Comparison of ENCODE assay signal across 8 cellular contexts in genomic region chr13:76723551-76724232, GRCh38.
DNase-seq lines count a peak whose midpoint lies in the region; ATAC-seq and TF ChIP-seq lines count a peak whose summit lies in the region.

No MANE protein-coding gene starts in this region.

- no peaks in the 10 kb centered on the region for H3K27me3 ChIP-seq in heart left ventricle

- H3K9me3 ChIP-seq in heart left ventricle, result no peaks in the 10 kb centered on the region

- H3K4me3 ChIP-seq in AG10803 (ENCODE audit: low read length) (no peak overlapping the region), heart left ventricle (no peak overlapping the region)

- no peak for TF ChIP-seq POLR2A in heart left ventricle (IDR thresholded peaks at IDR 0.05)

- DNase-seq in AG10803 (ENCODE audit: low read depth) (peak; percentile 96), H4 (ENCODE audit: low spot score) (peak; percentile 8), heart left ventricle (peak; percentile 27 to 60 (median 38)), HUDEP-2 (lab: John Stamatoyannopoulos, UW; ENCODE audit: unreplicated experiment in 76 of 76) (no peak), NCI-H2171 (lab: John Stamatoyannopoulos, UW) (no peak)
- DNase-seq in stimulated activated CD8-positive, alpha-beta memory T cell treated with anti-CD3 and anti-CD28 coated beads, Interleukin-4, amount 100 ng/mL, for 48 hours, result peak; percentile 23
- no peak for DNase-seq in effector CD8-positive, alpha-beta T cell (lab: John Stamatoyannopoulos, UW)

- ATAC-seq in SK-N-SH treated with all-trans-retinoic acid at 6 μM for 48 hours (peak; percentile 98), heart left ventricle (peak; percentile 53 to 88 (median 74))

- 39 to 50% (median 42%) methylated on average over 5 of the region's 5 CpGs for WGBS in heart left ventricle, 4 donors

- peaks cover 0 to 42% (median 18%) of the 10 kb centered on the region in 12 donors for H3K4me1 ChIP-seq in heart left ventricle

- intact Hi-C loops in heart left ventricle (cut with DNase I), result no loop called here

- peak overlapping the region in 7 of 12 donors; percentile 5 to 55 (median 19) for H3K27ac ChIP-seq in heart left ventricle

- no peak for TF ChIP-seq CTCF in AG10803 (conservative IDR thresholded peaks at IDR 0.05; ENCODE audit: low read length)
- TF ChIP-seq CTCF in heart left ventricle (IDR thresholded peaks at IDR 0.05), result no peak

- H3K36me3 ChIP-seq in heart left ventricle, result no peaks in the 10 kb centered on the region

TF ChIP-seq in SK-N-SH treated with all-trans-retinoic acid at 6 μM for 48 hours, 23 proteins besides CTCF, POLR2A, EP300 and RAD21:
- no peak for TF ChIP-seq CSDC2 (CRISPR knock-in tag; IDR thresholded peaks at IDR 0.05)
- no peak for TF ChIP-seq GLIS3 (CRISPR knock-in tag; IDR thresholded peaks at IDR 0.05)
- no peak for TF ChIP-seq ESRRG (CRISPR knock-in tag; IDR thresholded peaks at IDR 0.05)
- TF ChIP-seq SNAI2 (CRISPR knock-in tag; IDR thresholded peaks at IDR 0.05), result no peak
- no peak for TF ChIP-seq BACH2 (CRISPR knock-in tag; IDR thresholded peaks at IDR 0.05; ENCODE audit: borderline replicate concordance)
- no peak for TF ChIP-seq ARNTL (CRISPR knock-in tag; IDR thresholded peaks at IDR 0.05; ENCODE audit: borderline replicate concordance, low read depth)
- no peak for TF ChIP-seq ZNF565 (CRISPR knock-in tag; conservative IDR thresholded peaks at IDR 0.05; ENCODE audit: low read depth)
- no peak for TF ChIP-seq CSRNP3 (CRISPR knock-in tag; IDR thresholded peaks at IDR 0.05)
- TF ChIP-seq RARB (CRISPR knock-in tag; IDR thresholded peaks at IDR 0.05), result no peak
- TF ChIP-seq ZNF8 (CRISPR knock-in tag; IDR thresholded peaks at IDR 0.05), result no peak
- no peak for TF ChIP-seq TSHZ2 (CRISPR knock-in tag; IDR thresholded peaks at IDR 0.05)

Comparison
In these comparisons a context has a peak if more than half of its experiments do, and no peak if none do; other contexts are left out.
1. DNase-seq: peak in AG10803 (single experiment), H4 (single experiment), heart left ventricle (5 of 5) and stimulated activated CD8-positive, alpha-beta memory T cell treated with anti-CD3 and anti-CD28 coated beads, Interleukin-4, amount 100 ng/mL, for 48 hours (single experiment); none in HUDEP-2 (0 of 76), effector CD8-positive, alpha-beta T cell (single experiment) and NCI-H2171 (single experiment).